Comparison of ENCODE assay signal across 9 cellular contexts in the genomic region with DNA sequence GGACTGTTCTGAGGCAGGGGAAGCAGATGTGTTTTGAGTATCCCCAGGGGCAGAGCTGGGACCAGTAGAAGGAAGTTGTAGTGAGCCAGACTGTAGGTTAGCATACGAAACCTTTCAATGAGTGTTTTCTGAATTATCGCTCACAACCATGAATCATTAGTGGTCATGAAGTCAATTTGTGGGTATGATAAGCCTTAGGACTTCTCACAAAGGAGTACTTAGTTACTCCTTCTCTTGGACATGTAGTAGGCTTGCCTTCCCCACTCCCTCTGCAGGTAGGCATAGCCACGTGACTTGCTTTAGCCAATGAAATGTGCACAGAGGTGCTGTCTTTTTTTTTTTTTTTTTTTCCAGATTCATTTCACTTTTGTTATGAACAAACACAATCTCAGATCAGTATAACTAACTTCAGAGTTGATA. TPM values are rescaled to one million over a fixed set of nuclear protein-coding genes. Genes with fewer than 3 reads are reported as not detected.
A peak's percentile ranks its signal among the peaks of the same experiment; 100 is the strongest.
DNase-seq lines count a peak whose midpoint lies in the region; FAIRE-seq and TF ChIP-seq lines count a peak whose summit lies in the region.
"Had no signal": no experiment of that assay in that cellular context is flagged by ENCODE, and none has a peak within 500 bp of the region (broad histone marks: within the 10 kb centered on the region; RNA-seq: fewer than 3 reads in every experiment).

No MANE protein-coding gene starts in this region.

- peaks cover 6% of the 10 kb centered on the region for H3K36me3 ChIP-seq in astrocyte (ENCODE audit: insufficient read depth, low read length)
- peaks cover 0 to 7% of the 10 kb centered on the region in 2 donors for H3K36me3 ChIP-seq in small intestine (ENCODE audit: control insufficient read depth in 2 of 2, insufficient read depth in 2 of 2, low read length in 2 of 2)

- no peaks in the 10 kb centered on the region for H3K9me3 ChIP-seq in astrocyte (ENCODE audit: insufficient read depth, low read depth, low read length)
- no peaks in the 10 kb centered on the region for H3K9me3 ChIP-seq in small intestine (ENCODE audit: control insufficient read depth, low read depth)

- FAIRE-seq in astrocyte (lab: Jason Lieb, UNC): no peak
- no peak for FAIRE-seq in small intestine (lab: Jason Lieb, UNC)
- no peak for FAIRE-seq in frontal cortex (lab: Jason Lieb, UNC)

- H3K4me2 ChIP-seq in astrocyte (ENCODE audit: low read length): no peak overlapping the region

- no peaks in the 10 kb centered on the region for H4K20me1 ChIP-seq in astrocyte (ENCODE audit: insufficient read depth, low read length)

- no peak overlapping the region for H2AFZ ChIP-seq in astrocyte (ENCODE audit: low read depth, low read length)

- H3K27me3 ChIP-seq in astrocyte (ENCODE audit: insufficient read depth, low read length): no peaks in the 10 kb centered on the region
- no peaks in the 10 kb centered on the region for H3K27me3 ChIP-seq in small intestine (ENCODE audit: control insufficient read depth in 2 of 2, insufficient read depth in 2 of 2, low read length in 2 of 2)

- no peaks in the 10 kb centered on the region for H3K79me2 ChIP-seq in astrocyte (ENCODE audit: insufficient read depth, low read length)

- H3K4me1 ChIP-seq in astrocyte (ENCODE audit: insufficient read depth, low read length): peaks cover 4% of the 10 kb centered on the region
- no peaks in the 10 kb centered on the region for H3K4me1 ChIP-seq in small intestine (ENCODE audit: control insufficient read depth in 2 of 2, insufficient read depth in 1 of 2, low read depth in 1 of 2, low read length in 1 of 2)

- H3K4me3 ChIP-seq in astrocyte (ENCODE audit: insufficient read depth, low read depth, low read length): no peak overlapping the region
- no peak overlapping the region for H3K4me3 ChIP-seq in small intestine (ENCODE audit: low read depth in 1 of 2, low read length in 2 of 2)

- H3K27me3 Mint-ChIP-seq in activated CD4-positive, alpha-beta T cell treated with anti-CD3 and anti-CD28 coated beads, Interleukin-2, amount 10 ng/mL, durations not matched to agents 24 days and 14 days: no peaks in the 10 kb centered on the region
- no peaks in the 10 kb centered on the region for H3K27me3 Mint-ChIP-seq in astrocyte (ENCODE audit: low read depth, unreplicated experiment)

- peaks cover 29% of the 10 kb centered on the region for H3K36me3 Mint-ChIP-seq in activated CD4-positive, alpha-beta T cell treated with anti-CD3 and anti-CD28 coated beads, Interleukin-2, amount 10 ng/mL, durations not matched to agents 24 days and 14 days (ENCODE audit: low read depth)
- H3K36me3 Mint-ChIP-seq in astrocyte (ENCODE audit: low read depth, unreplicated experiment): peaks cover 5% of the 10 kb centered on the region

- DNase-seq in activated CD4-positive, alpha-beta T cell treated with anti-CD3 and anti-CD28 coated beads, Interleukin-2, amount 10 ng/mL, durations not matched to agents 24 days and 14 days: no peak
- DNase-seq in activated CD4-positive, alpha-beta T cell treated with anti-CD3 and anti-CD28 coated beads, Interleukin-2, amount 50 U/mL, for 4 hours: no peak
- DNase-seq in HT1080 (ENCODE audit: low read depth) (peak; percentile 33), astrocyte (ENCODE audit: low read depth) (peak; percentile 60), small intestine (peak; percentile 18), NCI-H1930 (lab: John Stamatoyannopoulos, UW) (no peak), NCI-H1105 (lab: John Stamatoyannopoulos, UW) (no peak), frontal cortex (ENCODE audit: low spot score in 2 of 2) (no peak)
- DNase-seq: cerebellar nuclear complex had no signal

- H3K27ac ChIP-seq in astrocyte (ENCODE audit: low read depth, low read length): no peak overlapping the region
- no peak overlapping the region for H3K27ac ChIP-seq in small intestine (ENCODE audit: low read depth in 1 of 2, low read length in 1 of 2)

- 67 to 74% (median 73%) methylated on average over 3 of the region's 3 CpGs for WGBS in small intestine, 3 donors

- no peaks in the 10 kb centered on the region for H3K9me3 Mint-ChIP-seq in activated CD4-positive, alpha-beta T cell treated with anti-CD3 and anti-CD28 coated beads, Interleukin-2, amount 10 ng/mL, durations not matched to agents 24 days and 14 days
- no peaks in the 10 kb centered on the region for H3K9me3 Mint-ChIP-seq in astrocyte (ENCODE audit: unreplicated experiment)

- no peak overlapping the region for H3K4me3 Mint-ChIP-seq in activated CD4-positive, alpha-beta T cell treated with anti-CD3 and anti-CD28 coated beads, Interleukin-2, amount 10 ng/mL, durations not matched to agents 24 days and 14 days
- no peak overlapping the region for H3K4me3 Mint-ChIP-seq in astrocyte (ENCODE audit: unreplicated experiment)

- TF ChIP-seq CTCF in astrocyte (IDR thresholded peaks at IDR 0.05; ENCODE audit: insufficient read depth, low read depth, low read length): no peak

- intact Hi-C loops in activated CD4-positive, alpha-beta T cell treated with anti-CD3 and anti-CD28 coated beads, Interleukin-2, amount 10 ng/mL, durations not matched to agents 24 days and 14 days (cut with micrococcal nuclease): no loop called here

- peaks cover 3% of the 10 kb centered on the region for H3K4me1 Mint-ChIP-seq in activated CD4-positive, alpha-beta T cell treated with anti-CD3 and anti-CD28 coated beads, Interleukin-2, amount 10 ng/mL, durations not matched to agents 24 days and 14 days
- H3K4me1 Mint-ChIP-seq in astrocyte (ENCODE audit: low read depth, unreplicated experiment): peaks cover 5% of the 10 kb centered on the region

- H3K27ac Mint-ChIP-seq in activated CD4-positive, alpha-beta T cell treated with anti-CD3 and anti-CD28 coated beads, Interleukin-2, amount 10 ng/mL, durations not matched to agents 24 days and 14 days: peak overlapping the region; percentile 17
- no peak overlapping the region for H3K27ac Mint-ChIP-seq in astrocyte (ENCODE audit: unreplicated experiment)

- H3K9ac ChIP-seq in astrocyte (ENCODE audit: low read length): no peak overlapping the region

RNA-seq across cellular contexts. Expression of gene FAAH, which starts 23.9 kb away (rescaled TPM):
- 4.6 and 6.8 TPM in 2 replicates for total RNA-seq in activated CD4-positive, alpha-beta T cell treated with anti-CD3 and anti-CD28 coated beads, Interleukin-2, amount 10 ng/mL, durations not matched to agents 24 days and 14 days
- 0.33 and 0.35 TPM in 2 replicates for total RNA-seq in HT1080 (2014; rRNA removed; shearing (Covaris generic))
- polyA plus RNA-seq in HT1080 (2015; cell fraction: cytosol; rRNA removed): 0.26 TPM in 1 of 2 replicates, not detected in the other
- polyA plus RNA-seq in HT1080 (2015; cell fraction: nucleus; rRNA removed): 0.81 and 1.00 TPM in 2 replicates
- 1.2 and 1.9 TPM in 2 replicates for total RNA-seq in astrocyte
- polyA plus RNA-seq in small intestine: 100 to 1,000 TPM in 1 of 3 donors, 10 to 100 TPM in 2; 46.4 to 138 (median 90.8) TPM
- 19.6 TPM for total RNA-seq in frontal cortex

RNA-seq across cellular contexts. Expression of gene NSUN4, which starts 29.6 kb away (rescaled TPM):
- total RNA-seq in activated CD4-positive, alpha-beta T cell treated with anti-CD3 and anti-CD28 coated beads, Interleukin-2, amount 10 ng/mL, durations not matched to agents 24 days and 14 days: 40.4 and 46.5 TPM in 2 replicates
- total RNA-seq in HT1080 (2014; rRNA removed; shearing (Covaris generic)): 14.9 and 19.8 TPM in 2 replicates
- polyA plus RNA-seq in HT1080 (2015; cell fraction: cytosol; rRNA removed): 17.8 and 20.5 TPM in 2 replicates
- 25.9 and 34.9 TPM in 2 replicates for polyA plus RNA-seq in HT1080 (2015; cell fraction: nucleus; rRNA removed)
- total RNA-seq in astrocyte: 15.5 and 16.9 TPM in 2 replicates
- polyA plus RNA-seq in small intestine: 10 to 100 TPM in 2 of 3 donors, 1 to 10 TPM in 1; 8.3 to 12.9 (median 10.3) TPM
- total RNA-seq in frontal cortex: 7.7 TPM

Comparison
In these comparisons a context has a peak if more than half of its experiments do, and no peak if none do; other contexts are left out.
1. DNase-seq: peak in HT1080 (single experiment), astrocyte (single experiment) and small intestine (single experiment); none in activated CD4-positive, alpha-beta T cell treated with anti-CD3 and anti-CD28 coated beads, Interleukin-2, amount 10 ng/mL, durations not matched to agents 24 days and 14 days (single experiment), activated CD4-positive, alpha-beta T cell treated with anti-CD3 and anti-CD28 coated beads, Interleukin-2, amount 50 U/mL, for 4 hours (0 of 2), NCI-H1930 (0 of 2), NCI-H1105 (single experiment) and frontal cortex (0 of 2).